In the genomic region with DNA sequence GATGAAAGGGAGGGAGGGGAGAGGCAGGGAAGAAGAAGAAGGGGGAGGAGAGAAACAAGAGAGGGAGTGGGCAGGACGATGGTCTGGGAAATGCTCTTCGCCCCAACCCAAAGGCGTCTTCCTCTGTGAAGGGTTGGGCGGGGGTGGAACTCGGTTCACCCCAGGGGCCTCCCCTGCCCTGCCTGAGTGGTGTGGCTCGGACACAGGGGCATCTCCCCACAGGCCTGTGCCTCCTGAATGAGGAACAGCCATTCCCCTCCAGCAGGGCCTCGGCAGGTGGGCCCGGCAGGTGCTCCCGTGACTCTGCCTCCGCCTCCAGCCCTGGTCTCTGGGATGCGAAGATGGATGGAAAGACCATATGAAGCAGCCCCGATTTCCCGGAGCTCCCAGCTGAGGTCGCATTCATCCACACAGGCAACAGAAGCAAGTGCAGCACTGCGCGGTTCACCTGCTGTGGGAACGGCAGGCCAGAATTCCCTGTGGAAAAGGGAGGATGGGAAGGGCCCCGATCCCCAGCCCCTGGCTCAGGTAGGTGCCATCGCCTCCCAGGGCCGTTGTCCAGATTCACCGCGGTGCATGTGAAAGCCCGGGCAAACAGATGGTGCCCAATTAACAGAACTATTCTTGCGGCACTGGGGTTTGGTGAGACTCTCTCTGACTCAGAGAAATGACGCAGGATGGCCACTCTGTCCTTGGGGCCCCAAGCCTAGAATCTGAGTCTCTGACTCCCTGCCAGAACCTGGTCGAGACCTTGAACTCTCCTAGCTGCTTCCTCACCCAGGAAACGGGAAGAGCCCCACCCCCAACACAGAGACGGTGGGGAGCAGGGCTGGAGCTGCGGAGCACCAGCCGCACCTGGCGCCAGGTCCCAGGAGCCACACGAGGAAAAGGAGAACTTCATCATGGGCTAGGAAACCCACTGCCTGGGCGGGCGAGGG, we compare ENCODE assay signal across 13 cellular contexts. TPM values are rescaled to one million over a fixed set of nuclear protein-coding genes. Genes with fewer than 3 reads are reported as not detected.
DNase-seq lines count a peak whose midpoint lies in the region; ATAC-seq and TF ChIP-seq lines count a peak whose summit lies in the region.
"Had no signal": no experiment of that assay in that cellular context is flagged by ENCODE, and none has a peak within 500 bp of the region (broad histone marks: within the 10 kb centered on the region; RNA-seq: fewer than 3 reads in every experiment).

No MANE protein-coding gene starts in this region.

- no peaks in the 10 kb centered on the region for H3K36me3 Mint-ChIP-seq in T-helper 2 cell treated with Interferon-gamma antibody and Interleukin-4, amounts not matched to agents 5 μg/mL and 100 μg/mL, for 36 hours (ENCODE audit: low read depth)
- no peaks in the 10 kb centered on the region for H3K36me3 Mint-ChIP-seq in activated T-helper 2 cell treated with anti-CD3 and anti-CD28 coated beads, Interferon-gamma antibody, Interleukin-2, Interleukin-4, amounts not matched to agents 10 μg/mL and 5 μg/mL and 100 μg/mL, durations not matched to agents 14 hours and 24 hours and 36 hours (ENCODE audit: low read depth)
- H3K36me3 Mint-ChIP-seq in immature natural killer cell: no peaks in the 10 kb centered on the region
- H3K36me3 Mint-ChIP-seq in stimulated activated naive B cell treated with anti-CD40 and anti-IgM and Interleukin-4, amounts not matched to agents 10 μg/mL and 1 μg/mL and 100 μg/mL, for 72 hours: peaks cover 0 to 2% of the 10 kb centered on the region in 2 donors

- no peaks in the 10 kb centered on the region for H3K27me3 ChIP-seq in BE2C

- H3K4me3 ChIP-seq in BE2C (ENCODE audit: low read depth, low read length): no peak overlapping the region
- H3K4me3 ChIP-seq: tibial artery had no signal

- no peaks in the 10 kb centered on the region for H3K36me3 ChIP-seq in BE2C
- H3K36me3 ChIP-seq: tibial artery had no signal

- DNase-seq in T-helper 2 cell treated with Interferon-gamma antibody and Interleukin-4, amounts not matched to agents 5 μg/mL and 100 μg/mL, for 36 hours (ENCODE audit: low spot score): no peak
- DNase-seq in T-helper 2 cell: no peak
- no peak for DNase-seq in activated T-helper 2 cell treated with anti-CD3 and anti-CD28 coated beads, Interferon-gamma antibody, Interleukin-2, Interleukin-4, amounts not matched to agents 10 μg/mL and 5 μg/mL and 100 μg/mL, durations not matched to agents 14 hours and 24 hours and 36 hours (ENCODE audit: low spot score)
- DNase-seq in immature natural killer cell: no peak
- no peak for DNase-seq in stimulated activated naive B cell treated with anti-CD40 and anti-IgM and Interleukin-4, amounts not matched to agents 10 μg/mL and 1 μg/mL and 100 μg/mL, for 72 hours
- no peak for DNase-seq in BE2C
- DNase-seq in NCI-H1105 (lab: John Stamatoyannopoulos, UW): no peak
- DNase-seq in NCI-H510A treated with DMSO at 0.1 percent for 48 hours (lab: John Stamatoyannopoulos, UW): no peak
- DNase-seq: stimulated activated CD4-positive, alpha-beta T cell treated with anti-CD3 and anti-CD28 coated beads, Interleukin-15, amount 100 ng/mL, for 24 hours; T-helper 9 cell; tibial artery had no signal

- peak overlapping the region; percentile 42 for H3K4me3 Mint-ChIP-seq in T-helper 2 cell treated with Interferon-gamma antibody and Interleukin-4, amounts not matched to agents 5 μg/mL and 100 μg/mL, for 36 hours
- peak overlapping the region; percentile 24 for H3K4me3 Mint-ChIP-seq in activated T-helper 2 cell treated with anti-CD3 and anti-CD28 coated beads, Interferon-gamma antibody, Interleukin-2, Interleukin-4, amounts not matched to agents 10 μg/mL and 5 μg/mL and 100 μg/mL, durations not matched to agents 14 hours and 24 hours and 36 hours (ENCODE audit: low read depth)
- H3K4me3 Mint-ChIP-seq in immature natural killer cell: peak overlapping the region in 4 of 5 donors; percentile 14 to 70 (median 41)
- no peak overlapping the region for H3K4me3 Mint-ChIP-seq in stimulated activated naive B cell treated with anti-CD40 and anti-IgM and Interleukin-4, amounts not matched to agents 10 μg/mL and 1 μg/mL and 100 μg/mL, for 72 hours
- H3K4me3 Mint-ChIP-seq: mesothelial cell of epicardium had no signal

- intact Hi-C loops in activated T-helper 2 cell treated with anti-CD3 and anti-CD28 coated beads, Interferon-gamma antibody, Interleukin-2, Interleukin-4, amounts not matched to agents 10 μg/mL and 5 μg/mL and 100 μg/mL, durations not matched to agents 14 hours and 24 hours and 36 hours (cut with micrococcal nuclease): no loop called here

- peaks cover 20% of the 10 kb centered on the region for H3K27me3 Mint-ChIP-seq in T-helper 2 cell treated with Interferon-gamma antibody and Interleukin-4, amounts not matched to agents 5 μg/mL and 100 μg/mL, for 36 hours (ENCODE audit: low read depth)
- peaks cover 20% of the 10 kb centered on the region for H3K27me3 Mint-ChIP-seq in activated T-helper 2 cell treated with anti-CD3 and anti-CD28 coated beads, Interferon-gamma antibody, Interleukin-2, Interleukin-4, amounts not matched to agents 10 μg/mL and 5 μg/mL and 100 μg/mL, durations not matched to agents 14 hours and 24 hours and 36 hours (ENCODE audit: low read depth)
- peaks cover 4 to 8% (median 6%) of the 10 kb centered on the region in 3 donors for H3K27me3 Mint-ChIP-seq in immature natural killer cell (ENCODE audit: low read depth in 3 of 3)
- peaks cover 18 to 23% of the 10 kb centered on the region in 2 donors for H3K27me3 Mint-ChIP-seq in stimulated activated naive B cell treated with anti-CD40 and anti-IgM and Interleukin-4, amounts not matched to agents 10 μg/mL and 1 μg/mL and 100 μg/mL, for 72 hours

- no peak overlapping the region for H3K27ac Mint-ChIP-seq in T-helper 2 cell treated with Interferon-gamma antibody and Interleukin-4, amounts not matched to agents 5 μg/mL and 100 μg/mL, for 36 hours
- no peak overlapping the region for H3K27ac Mint-ChIP-seq in activated T-helper 2 cell treated with anti-CD3 and anti-CD28 coated beads, Interferon-gamma antibody, Interleukin-2, Interleukin-4, amounts not matched to agents 10 μg/mL and 5 μg/mL and 100 μg/mL, durations not matched to agents 14 hours and 24 hours and 36 hours
- no peak overlapping the region for H3K27ac Mint-ChIP-seq in immature natural killer cell
- H3K27ac Mint-ChIP-seq in stimulated activated naive B cell treated with anti-CD40 and anti-IgM and Interleukin-4, amounts not matched to agents 10 μg/mL and 1 μg/mL and 100 μg/mL, for 72 hours: peak overlapping the region; percentile 92
- H3K27ac Mint-ChIP-seq: mesothelial cell of epicardium had no signal

- H3K9me3 ChIP-seq in BE2C: no peaks in the 10 kb centered on the region
- H3K9me3 ChIP-seq: tibial artery had no signal

- peak; percentile 67 to 83 for ATAC-seq in stimulated activated naive B cell treated with anti-CD40 and anti-IgM and Interleukin-4, amounts not matched to agents 10 μg/mL and 1 μg/mL and 100 μg/mL, for 72 hours (replicated peaks)
- ATAC-seq: esophagus mucosa had no signal

- peaks cover 8% of the 10 kb centered on the region for H3K4me1 Mint-ChIP-seq in T-helper 2 cell treated with Interferon-gamma antibody and Interleukin-4, amounts not matched to agents 5 μg/mL and 100 μg/mL, for 36 hours (ENCODE audit: low read depth)
- H3K4me1 Mint-ChIP-seq in activated T-helper 2 cell treated with anti-CD3 and anti-CD28 coated beads, Interferon-gamma antibody, Interleukin-2, Interleukin-4, amounts not matched to agents 10 μg/mL and 5 μg/mL and 100 μg/mL, durations not matched to agents 14 hours and 24 hours and 36 hours (ENCODE audit: low read depth): peaks cover 6% of the 10 kb centered on the region
- peaks cover 9 to 11% of the 10 kb centered on the region in 2 donors for H3K4me1 Mint-ChIP-seq in immature natural killer cell
- H3K4me1 Mint-ChIP-seq in stimulated activated naive B cell treated with anti-CD40 and anti-IgM and Interleukin-4, amounts not matched to agents 10 μg/mL and 1 μg/mL and 100 μg/mL, for 72 hours: peaks cover 0 to 17% of the 10 kb centered on the region in 2 donors

- H3K9me3 Mint-ChIP-seq in T-helper 2 cell treated with Interferon-gamma antibody and Interleukin-4, amounts not matched to agents 5 μg/mL and 100 μg/mL, for 36 hours: no peaks in the 10 kb centered on the region
- no peaks in the 10 kb centered on the region for H3K9me3 Mint-ChIP-seq in activated T-helper 2 cell treated with anti-CD3 and anti-CD28 coated beads, Interferon-gamma antibody, Interleukin-2, Interleukin-4, amounts not matched to agents 10 μg/mL and 5 μg/mL and 100 μg/mL, durations not matched to agents 14 hours and 24 hours and 36 hours
- H3K9me3 Mint-ChIP-seq in immature natural killer cell: no peaks in the 10 kb centered on the region
- H3K9me3 Mint-ChIP-seq in stimulated activated naive B cell treated with anti-CD40 and anti-IgM and Interleukin-4, amounts not matched to agents 10 μg/mL and 1 μg/mL and 100 μg/mL, for 72 hours: no peaks in the 10 kb centered on the region
- H3K9me3 Mint-ChIP-seq: mesothelial cell of epicardium had no signal

- peaks cover 30% of the 10 kb centered on the region for H3K4me1 ChIP-seq in BE2C
- H3K4me1 ChIP-seq: tibial artery had no signal

- TF ChIP-seq CTCF in BE2C (IDR thresholded peaks at IDR 0.05; ENCODE audit: low read depth, low read length): no peak

RNA-seq across cellular contexts. Expression of a gene that starts 29.5 kb away (rescaled TPM):
- total RNA-seq in activated T-helper 2 cell treated with anti-CD3 and anti-CD28 coated beads, Interferon-gamma antibody, Interleukin-2, Interleukin-4, amounts not matched to agents 10 μg/mL and 5 μg/mL and 100 μg/mL, durations not matched to agents 14 hours and 24 hours and 36 hours: 2.1 and 2.2 TPM in 2 replicates
- 1 to 10 TPM; 2.5 to 5.3 (median 3.4) TPM for polyA plus RNA-seq in immature natural killer cell
- 27.7 TPM for polyA plus RNA-seq in BE2C (2012; ENCODE audit: insufficient read depth, insufficient read length, low read depth)

Comparison
In these comparisons a context has a peak if more than half of its experiments do, and no peak if none do; other contexts are left out.
1. H3K4me3 Mint-ChIP-seq: peak in T-helper 2 cell treated with Interferon-gamma antibody and Interleukin-4, amounts not matched to agents 5 μg/mL and 100 μg/mL, for 36 hours (single experiment), activated T-helper 2 cell treated with anti-CD3 and anti-CD28 coated beads, Interferon-gamma antibody, Interleukin-2, Interleukin-4, amounts not matched to agents 10 μg/mL and 5 μg/mL and 100 μg/mL, durations not matched to agents 14 hours and 24 hours and 36 hours (single experiment) and immature natural killer cell (4 of 5); none in stimulated activated naive B cell treated with anti-CD40 and anti-IgM and Interleukin-4, amounts not matched to agents 10 μg/mL and 1 μg/mL and 100 μg/mL, for 72 hours (0 of 2).